ENCODE assay signal across 1 cellular context in the genomic region with DNA sequence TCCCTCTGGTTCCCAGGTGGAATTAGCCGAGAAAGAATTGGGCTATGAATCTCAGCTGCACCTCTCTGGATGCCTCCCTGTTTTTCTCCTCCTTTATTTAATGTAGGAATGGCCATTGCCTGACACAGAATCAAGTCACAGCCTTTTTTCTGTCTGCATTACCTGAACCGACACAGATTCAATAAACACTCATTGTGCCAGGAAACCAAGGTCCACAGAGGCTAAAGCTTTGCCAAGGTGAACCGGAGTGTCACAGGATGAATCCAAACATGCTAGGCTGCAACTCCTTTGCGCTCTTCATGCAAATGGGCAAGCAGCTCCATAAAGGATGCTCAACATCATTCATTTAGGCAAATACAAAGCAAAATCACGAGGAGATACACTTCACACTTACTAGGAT.
TF ChIP-seq lines count a peak whose summit lies in the region.

No MANE protein-coding gene starts in this region.

TF ChIP-seq in SK-N-SH treated with all-trans-retinoic acid at 6 μM for 48 hours, 23 proteins besides CTCF, POLR2A, EP300 and RAD21 (continued from another document):
- TF ChIP-seq, protein P1, sequence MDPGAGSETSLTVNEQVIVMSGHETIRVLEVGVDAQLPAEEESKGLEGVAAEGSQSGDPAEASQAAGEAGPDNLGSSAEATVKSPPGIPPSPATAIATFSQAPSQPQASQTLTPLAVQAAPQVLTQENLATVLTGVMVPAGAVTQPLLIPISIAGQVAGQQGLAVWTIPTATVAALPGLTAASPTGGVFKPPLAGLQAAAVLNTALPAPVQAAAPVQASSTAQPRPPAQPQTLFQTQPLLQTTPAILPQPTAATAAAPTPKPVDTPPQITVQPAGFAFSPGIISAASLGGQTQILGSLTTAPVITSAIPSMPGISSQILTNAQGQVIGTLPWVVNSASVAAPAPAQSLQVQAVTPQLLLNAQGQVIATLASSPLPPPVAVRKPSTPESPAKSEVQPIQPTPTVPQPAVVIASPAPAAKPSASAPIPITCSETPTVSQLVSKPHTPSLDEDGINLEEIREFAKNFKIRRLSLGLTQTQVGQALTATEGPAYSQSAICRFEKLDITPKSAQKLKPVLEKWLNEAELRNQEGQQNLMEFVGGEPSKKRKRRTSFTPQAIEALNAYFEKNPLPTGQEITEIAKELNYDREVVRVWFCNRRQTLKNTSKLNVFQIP (CRISPR knock-in tag; IDR thresholded peaks at IDR 0.05; ENCODE audit: borderline replicate concordance, low read depth): no peak
- no peak for TF ChIP-seq ZC3H10 (CRISPR knock-in tag; IDR thresholded peaks at IDR 0.05)
